In genomic region chrX:30313322-30313721, GRCh38 we compare ENCODE assay signal across 1 cellular context.
A peak's percentile ranks its signal among the peaks of the same experiment; 100 is the strongest.
TF ChIP-seq lines count a peak whose summit lies in the region.

No MANE protein-coding gene starts in this region.

TF ChIP-seq in HepG2, 621 proteins besides CTCF, POLR2A, EP300 and RAD21 (continued from another document and continues in another):
- TF ChIP-seq AFF4 (CRISPR knock-in tag; IDR thresholded peaks at IDR 0.05) (no peak), ZNF552 (CRISPR knock-in tag; IDR thresholded peaks at IDR 0.05; ENCODE audit: borderline replicate concordance) (no peak), ZNF616 (CRISPR knock-in tag; IDR thresholded peaks at IDR 0.05; ENCODE audit: low read depth) (no peak), ZNF382 (CRISPR knock-in tag; IDR thresholded peaks at IDR 0.05; ENCODE audit: borderline replicate concordance) (no peak), ZFP90 (CRISPR knock-in tag; IDR thresholded peaks at IDR 0.05; ENCODE audit: borderline replicate concordance) (no peak), ZNF24 (IDR thresholded peaks at IDR 0.05) (no peak), ZNF232 (CRISPR knock-in tag; IDR thresholded peaks at IDR 0.05; ENCODE audit: borderline replicate concordance) (no peak), TP53 (CRISPR knock-in tag; conservative IDR thresholded peaks at IDR 0.05) (no peak), EHMT2 (IDR thresholded peaks at IDR 0.05; ENCODE audit: borderline replicate concordance, low read depth, low read length) (peak; percentile 49; the same call in 1 of the 2 replicates), ZNF274 (CRISPR knock-in tag; IDR thresholded peaks at IDR 0.05) (no peak), JDP2 (CRISPR knock-in tag; IDR thresholded peaks at IDR 0.05; ENCODE audit: borderline replicate concordance) (no peak), ZNF713 (CRISPR knock-in tag; IDR thresholded peaks at IDR 0.05) (no peak), HOXA3 (CRISPR knock-in tag; IDR thresholded peaks at IDR 0.05) (0 out of 2 replicates have a peak, but pooled peaks have one; percentile 24), PREB (CRISPR knock-in tag; IDR thresholded peaks at IDR 0.05) (no peak), ATF5 (CRISPR knock-in tag; IDR thresholded peaks at IDR 0.05; ENCODE audit: low read depth) (no peak), SALL1 (CRISPR knock-in tag; IDR thresholded peaks at IDR 0.05) (peak; percentile 52; the same call in 1 of the 2 replicates), ZNF670 (CRISPR knock-in tag; IDR thresholded peaks at IDR 0.05; ENCODE audit: borderline replicate concordance) (no peak), ZNF3 (CRISPR knock-in tag; IDR thresholded peaks at IDR 0.05) (no peak), ELF3 (CRISPR knock-in tag; IDR thresholded peaks at IDR 0.05) (0 out of 2 replicates have a peak, but pooled peaks have one; percentile 14), ESRRA (CRISPR knock-in tag; IDR thresholded peaks at IDR 0.05; ENCODE audit: low read depth) (peak; percentile 44; the same call in 1 of the 2 replicates), KDM1A (CRISPR knock-in tag; IDR thresholded peaks at IDR 0.05) (no peak), SOX5 (CRISPR knock-in tag; IDR thresholded peaks at IDR 0.05; ENCODE audit: borderline replicate concordance) (peak; percentile 97), NFKB2 (CRISPR knock-in tag; IDR thresholded peaks at IDR 0.05; ENCODE audit: borderline replicate concordance) (no peak), MXD4 (CRISPR knock-in tag; IDR thresholded peaks at IDR 0.05) (no peak), ZNF572 (CRISPR knock-in tag; IDR thresholded peaks at IDR 0.05) (no peak), ZSCAN22 (CRISPR knock-in tag; IDR thresholded peaks at IDR 0.05) (no peak), CREB1 (IDR thresholded peaks at IDR 0.05) (no peak), CREB1 (CRISPR knock-in tag; IDR thresholded peaks at IDR 0.05) (peak; percentile 24; the same call in 1 of the 2 replicates), HOXA5 (CRISPR knock-in tag; IDR thresholded peaks at IDR 0.05) (no peak), ISX (CRISPR knock-in tag; conservative IDR thresholded peaks at IDR 0.05) (no peak), PLRG1 (conservative IDR thresholded peaks at IDR 0.05) (no peak), DPF2 (CRISPR knock-in tag; IDR thresholded peaks at IDR 0.05; ENCODE audit: borderline replicate concordance, low read depth) (no peak), WIZ (CRISPR knock-in tag; IDR thresholded peaks at IDR 0.05) (no peak), ZNF660 (CRISPR knock-in tag; IDR thresholded peaks at IDR 0.05; ENCODE audit: borderline replicate concordance, low read depth) (no peak), ZSCAN25 (CRISPR knock-in tag; IDR thresholded peaks at IDR 0.05) (no peak), ZNF501 (CRISPR knock-in tag; IDR thresholded peaks at IDR 0.05) (no peak), GABPA (IDR thresholded peaks at IDR 0.05; ENCODE audit: low read depth, low read length) (no peak), GABPA (CRISPR knock-in tag; IDR thresholded peaks at IDR 0.05; ENCODE audit: low read depth) (no peak), ZBTB2 (CRISPR knock-in tag; IDR thresholded peaks at IDR 0.05; ENCODE audit: low read depth) (no peak)
- TF ChIP-seq, protein P1, sequence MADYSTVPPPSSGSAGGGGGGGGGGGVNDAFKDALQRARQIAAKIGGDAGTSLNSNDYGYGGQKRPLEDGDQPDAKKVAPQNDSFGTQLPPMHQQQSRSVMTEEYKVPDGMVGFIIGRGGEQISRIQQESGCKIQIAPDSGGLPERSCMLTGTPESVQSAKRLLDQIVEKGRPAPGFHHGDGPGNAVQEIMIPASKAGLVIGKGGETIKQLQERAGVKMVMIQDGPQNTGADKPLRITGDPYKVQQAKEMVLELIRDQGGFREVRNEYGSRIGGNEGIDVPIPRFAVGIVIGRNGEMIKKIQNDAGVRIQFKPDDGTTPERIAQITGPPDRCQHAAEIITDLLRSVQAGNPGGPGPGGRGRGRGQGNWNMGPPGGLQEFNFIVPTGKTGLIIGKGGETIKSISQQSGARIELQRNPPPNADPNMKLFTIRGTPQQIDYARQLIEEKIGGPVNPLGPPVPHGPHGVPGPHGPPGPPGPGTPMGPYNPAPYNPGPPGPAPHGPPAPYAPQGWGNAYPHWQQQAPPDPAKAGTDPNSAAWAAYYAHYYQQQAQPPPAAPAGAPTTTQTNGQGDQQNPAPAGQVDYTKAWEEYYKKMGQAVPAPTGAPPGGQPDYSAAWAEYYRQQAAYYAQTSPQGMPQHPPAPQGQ (CRISPR knock-in tag; IDR thresholded peaks at IDR 0.05; ENCODE audit: borderline replicate concordance) = no peak
- TF ChIP-seq, protein P2, sequence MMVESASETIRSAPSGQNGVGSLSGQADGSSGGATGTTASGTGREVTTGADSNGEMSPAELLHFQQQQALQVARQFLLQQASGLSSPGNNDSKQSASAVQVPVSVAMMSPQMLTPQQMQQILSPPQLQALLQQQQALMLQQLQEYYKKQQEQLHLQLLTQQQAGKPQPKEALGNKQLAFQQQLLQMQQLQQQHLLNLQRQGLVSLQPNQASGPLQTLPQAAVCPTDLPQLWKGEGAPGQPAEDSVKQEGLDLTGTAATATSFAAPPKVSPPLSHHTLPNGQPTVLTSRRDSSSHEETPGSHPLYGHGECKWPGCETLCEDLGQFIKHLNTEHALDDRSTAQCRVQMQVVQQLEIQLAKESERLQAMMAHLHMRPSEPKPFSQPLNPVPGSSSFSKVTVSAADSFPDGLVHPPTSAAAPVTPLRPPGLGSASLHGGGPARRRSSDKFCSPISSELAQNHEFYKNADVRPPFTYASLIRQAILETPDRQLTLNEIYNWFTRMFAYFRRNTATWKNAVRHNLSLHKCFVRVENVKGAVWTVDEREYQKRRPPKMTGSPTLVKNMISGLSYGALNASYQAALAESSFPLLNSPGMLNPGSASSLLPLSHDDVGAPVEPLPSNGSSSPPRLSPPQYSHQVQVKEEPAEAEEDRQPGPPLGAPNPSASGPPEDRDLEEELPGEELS (CRISPR knock-in tag; IDR thresholded peaks at IDR 0.05) = peak; percentile 59; the same call in 1 of the 2 replicates
- TF ChIP-seq, protein P3, sequence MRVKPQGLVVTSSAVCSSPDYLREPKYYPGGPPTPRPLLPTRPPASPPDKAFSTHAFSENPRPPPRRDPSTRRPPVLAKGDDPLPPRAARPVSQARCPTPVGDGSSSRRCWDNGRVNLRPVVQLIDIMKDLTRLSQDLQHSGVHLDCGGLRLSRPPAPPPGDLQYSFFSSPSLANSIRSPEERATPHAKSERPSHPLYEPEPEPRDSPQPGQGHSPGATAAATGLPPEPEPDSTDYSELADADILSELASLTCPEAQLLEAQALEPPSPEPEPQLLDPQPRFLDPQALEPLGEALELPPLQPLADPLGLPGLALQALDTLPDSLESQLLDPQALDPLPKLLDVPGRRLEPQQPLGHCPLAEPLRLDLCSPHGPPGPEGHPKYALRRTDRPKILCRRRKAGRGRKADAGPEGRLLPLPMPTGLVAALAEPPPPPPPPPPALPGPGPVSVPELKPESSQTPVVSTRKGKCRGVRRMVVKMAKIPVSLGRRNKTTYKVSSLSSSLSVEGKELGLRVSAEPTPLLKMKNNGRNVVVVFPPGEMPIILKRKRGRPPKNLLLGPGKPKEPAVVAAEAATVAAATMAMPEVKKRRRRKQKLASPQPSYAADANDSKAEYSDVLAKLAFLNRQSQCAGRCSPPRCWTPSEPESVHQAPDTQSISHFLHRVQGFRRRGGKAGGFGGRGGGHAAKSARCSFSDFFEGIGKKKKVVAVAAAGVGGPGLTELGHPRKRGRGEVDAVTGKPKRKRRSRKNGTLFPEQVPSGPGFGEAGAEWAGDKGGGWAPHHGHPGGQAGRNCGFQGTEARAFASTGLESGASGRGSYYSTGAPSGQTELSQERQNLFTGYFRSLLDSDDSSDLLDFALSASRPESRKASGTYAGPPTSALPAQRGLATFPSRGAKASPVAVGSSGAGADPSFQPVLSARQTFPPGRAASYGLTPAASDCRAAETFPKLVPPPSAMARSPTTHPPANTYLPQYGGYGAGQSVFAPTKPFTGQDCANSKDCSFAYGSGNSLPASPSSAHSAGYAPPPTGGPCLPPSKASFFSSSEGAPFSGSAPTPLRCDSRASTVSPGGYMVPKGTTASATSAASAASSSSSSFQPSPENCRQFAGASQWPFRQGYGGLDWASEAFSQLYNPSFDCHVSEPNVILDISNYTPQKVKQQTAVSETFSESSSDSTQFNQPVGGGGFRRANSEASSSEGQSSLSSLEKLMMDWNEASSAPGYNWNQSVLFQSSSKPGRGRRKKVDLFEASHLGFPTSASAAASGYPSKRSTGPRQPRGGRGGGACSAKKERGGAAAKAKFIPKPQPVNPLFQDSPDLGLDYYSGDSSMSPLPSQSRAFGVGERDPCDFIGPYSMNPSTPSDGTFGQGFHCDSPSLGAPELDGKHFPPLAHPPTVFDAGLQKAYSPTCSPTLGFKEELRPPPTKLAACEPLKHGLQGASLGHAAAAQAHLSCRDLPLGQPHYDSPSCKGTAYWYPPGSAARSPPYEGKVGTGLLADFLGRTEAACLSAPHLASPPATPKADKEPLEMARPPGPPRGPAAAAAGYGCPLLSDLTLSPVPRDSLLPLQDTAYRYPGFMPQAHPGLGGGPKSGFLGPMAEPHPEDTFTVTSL (CRISPR knock-in tag; IDR thresholded peaks at IDR 0.05; ENCODE audit: borderline replicate concordance) = peak; percentile 78; the same call in 1 of the 2 replicates
- TF ChIP-seq, protein P4, sequence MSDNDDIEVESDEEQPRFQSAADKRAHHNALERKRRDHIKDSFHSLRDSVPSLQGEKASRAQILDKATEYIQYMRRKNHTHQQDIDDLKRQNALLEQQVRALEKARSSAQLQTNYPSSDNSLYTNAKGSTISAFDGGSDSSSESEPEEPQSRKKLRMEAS (IDR thresholded peaks at IDR 0.05) = peak; percentile 20; the same call in 1 of the 2 replicates
- TF ChIP-seq, protein P5, sequence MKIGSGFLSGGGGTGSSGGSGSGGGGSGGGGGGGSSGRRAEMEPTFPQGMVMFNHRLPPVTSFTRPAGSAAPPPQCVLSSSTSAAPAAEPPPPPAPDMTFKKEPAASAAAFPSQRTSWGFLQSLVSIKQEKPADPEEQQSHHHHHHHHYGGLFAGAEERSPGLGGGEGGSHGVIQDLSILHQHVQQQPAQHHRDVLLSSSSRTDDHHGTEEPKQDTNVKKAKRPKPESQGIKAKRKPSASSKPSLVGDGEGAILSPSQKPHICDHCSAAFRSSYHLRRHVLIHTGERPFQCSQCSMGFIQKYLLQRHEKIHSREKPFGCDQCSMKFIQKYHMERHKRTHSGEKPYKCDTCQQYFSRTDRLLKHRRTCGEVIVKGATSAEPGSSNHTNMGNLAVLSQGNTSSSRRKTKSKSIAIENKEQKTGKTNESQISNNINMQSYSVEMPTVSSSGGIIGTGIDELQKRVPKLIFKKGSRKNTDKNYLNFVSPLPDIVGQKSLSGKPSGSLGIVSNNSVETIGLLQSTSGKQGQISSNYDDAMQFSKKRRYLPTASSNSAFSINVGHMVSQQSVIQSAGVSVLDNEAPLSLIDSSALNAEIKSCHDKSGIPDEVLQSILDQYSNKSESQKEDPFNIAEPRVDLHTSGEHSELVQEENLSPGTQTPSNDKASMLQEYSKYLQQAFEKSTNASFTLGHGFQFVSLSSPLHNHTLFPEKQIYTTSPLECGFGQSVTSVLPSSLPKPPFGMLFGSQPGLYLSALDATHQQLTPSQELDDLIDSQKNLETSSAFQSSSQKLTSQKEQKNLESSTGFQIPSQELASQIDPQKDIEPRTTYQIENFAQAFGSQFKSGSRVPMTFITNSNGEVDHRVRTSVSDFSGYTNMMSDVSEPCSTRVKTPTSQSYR (CRISPR knock-in tag; IDR thresholded peaks at IDR 0.05; ENCODE audit: borderline replicate concordance) = no peak
- TF ChIP-seq, protein P6, sequence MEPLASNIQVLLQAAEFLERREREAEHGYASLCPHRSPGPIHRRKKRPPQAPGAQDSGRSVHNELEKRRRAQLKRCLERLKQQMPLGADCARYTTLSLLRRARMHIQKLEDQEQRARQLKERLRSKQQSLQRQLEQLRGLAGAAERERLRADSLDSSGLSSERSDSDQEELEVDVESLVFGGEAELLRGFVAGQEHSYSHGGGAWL (CRISPR knock-in tag; IDR thresholded peaks at IDR 0.05) = no peak
